ENCODE assay signal across 9 cellular contexts in genomic region chr12:115341442-115341841, GRCh38.
A peak's percentile ranks its signal among the peaks of the same experiment; 100 is the strongest.
DNase-seq lines count a peak whose midpoint lies in the region; ATAC-seq and TF ChIP-seq lines count a peak whose summit lies in the region.
"Had no signal": no experiment of that assay in that cellular context is flagged by ENCODE, and none has a peak within 500 bp of the region (broad histone marks: within the 10 kb centered on the region; RNA-seq: fewer than 3 reads in every experiment).

No MANE protein-coding gene starts in this region.

- no peaks in the 10 kb centered on the region for H3K4me1 Mint-ChIP-seq in activated CD8-positive, alpha-beta memory T cell treated with anti-CD3 and anti-CD28 coated beads, Interleukin-2, amount 10 ng/mL, durations not matched to agents 7 days and 5 days
- H3K4me1 Mint-ChIP-seq in naive thymus-derived CD4-positive, alpha-beta T cell: no peaks in the 10 kb centered on the region
- H3K4me1 Mint-ChIP-seq: activated naive CD4-positive, alpha-beta T cell treated with anti-CD3 and anti-CD28 coated beads, Interleukin-2, amount 10 ng/mL, durations not matched to agents 7 days and 5 days had no signal

- H3K4me3 ChIP-seq in foreskin fibroblast (ENCODE audit: low read depth in 1 of 2, low read length in 2 of 2): no peak overlapping the region
- no peak overlapping the region for H3K4me3 ChIP-seq in naive thymus-derived CD4-positive, alpha-beta T cell (ENCODE audit: low read length)

- no peaks in the 10 kb centered on the region for H3K36me3 Mint-ChIP-seq in activated CD8-positive, alpha-beta memory T cell treated with anti-CD3 and anti-CD28 coated beads, Interleukin-2, amount 10 ng/mL, durations not matched to agents 7 days and 5 days
- H3K36me3 Mint-ChIP-seq in naive thymus-derived CD4-positive, alpha-beta T cell: no peaks in the 10 kb centered on the region
- H3K36me3 Mint-ChIP-seq: activated naive CD4-positive, alpha-beta T cell treated with anti-CD3 and anti-CD28 coated beads, Interleukin-2, amount 10 ng/mL, durations not matched to agents 7 days and 5 days had no signal

- TF ChIP-seq CTCF in foreskin fibroblast (IDR thresholded peaks at IDR 0.05; ENCODE audit: low read depth, low read length): no peak

- no peaks in the 10 kb centered on the region for H3K36me3 ChIP-seq in naive thymus-derived CD4-positive, alpha-beta T cell (ENCODE audit: control insufficient read depth in 2 of 3, insufficient read depth in 3 of 3, low read length in 3 of 3)

- H3K4me1 ChIP-seq in naive thymus-derived CD4-positive, alpha-beta T cell (ENCODE audit: control insufficient read depth in 2 of 2, insufficient read depth in 2 of 2, low read length in 2 of 2): no peaks in the 10 kb centered on the region

- DNase-seq in GM04504 (ENCODE audit: low read depth) (peak; percentile 97), RKO (ENCODE audit: low spot score) (peak; percentile 93), foreskin fibroblast (peak; percentile 100), renal cortical epithelial cell (ENCODE audit: low read depth) (peak; percentile 97)
- DNase-seq in activated CD8-positive, alpha-beta memory T cell treated with anti-CD3 and anti-CD28 coated beads, Interleukin-2, amount 10 ng/mL, durations not matched to agents 7 days and 5 days: no peak
- DNase-seq in naive thymus-derived CD4-positive, alpha-beta T cell: no peak
- DNase-seq: activated naive CD4-positive, alpha-beta T cell treated with anti-CD3 and anti-CD28 coated beads, Interleukin-2, amount 10 ng/mL, durations not matched to agents 7 days and 5 days had no signal

- H3K27ac Mint-ChIP-seq in activated CD8-positive, alpha-beta memory T cell treated with anti-CD3 and anti-CD28 coated beads, Interleukin-2, amount 10 ng/mL, durations not matched to agents 7 days and 5 days: no peak overlapping the region
- no peak overlapping the region for H3K27ac Mint-ChIP-seq in naive thymus-derived CD4-positive, alpha-beta T cell
- H3K27ac Mint-ChIP-seq: activated naive CD4-positive, alpha-beta T cell treated with anti-CD3 and anti-CD28 coated beads, Interleukin-2, amount 10 ng/mL, durations not matched to agents 7 days and 5 days had no signal

- H3K27ac ChIP-seq in naive thymus-derived CD4-positive, alpha-beta T cell (ENCODE audit: low read depth, low read length): no peak overlapping the region

- H3K27me3 Mint-ChIP-seq in activated CD8-positive, alpha-beta memory T cell treated with anti-CD3 and anti-CD28 coated beads, Interleukin-2, amount 10 ng/mL, durations not matched to agents 7 days and 5 days: no peaks in the 10 kb centered on the region
- no peaks in the 10 kb centered on the region for H3K27me3 Mint-ChIP-seq in naive thymus-derived CD4-positive, alpha-beta T cell
- H3K27me3 Mint-ChIP-seq: activated naive CD4-positive, alpha-beta T cell treated with anti-CD3 and anti-CD28 coated beads, Interleukin-2, amount 10 ng/mL, durations not matched to agents 7 days and 5 days had no signal

- no peaks in the 10 kb centered on the region for H3K27me3 ChIP-seq in naive thymus-derived CD4-positive, alpha-beta T cell (ENCODE audit: control insufficient read depth in 2 of 2, insufficient read depth in 2 of 2, low read length in 2 of 2)

- peaks cover 0 to 5% (median 0%) of the 10 kb centered on the region in 3 experiments for H3K9me3 ChIP-seq in naive thymus-derived CD4-positive, alpha-beta T cell (ENCODE audit: control insufficient read depth in 2 of 3, low read length in 3 of 3)

- CTCF ChIA-PET in activated CD8-positive, alpha-beta memory T cell treated with anti-CD3 and anti-CD28 coated beads, Interleukin-2, amount 10 ng/mL, durations not matched to agents 7 days and 5 days (lab: Charles Lee): no interaction called here
- CTCF ChIA-PET in naive thymus-derived CD4-positive, alpha-beta T cell (lab: Charles Lee): no interaction called here

- POLR2A ChIA-PET in naive thymus-derived CD4-positive, alpha-beta T cell (lab: Charles Lee): no interaction called here

- H3K9me3 Mint-ChIP-seq in activated CD8-positive, alpha-beta memory T cell treated with anti-CD3 and anti-CD28 coated beads, Interleukin-2, amount 10 ng/mL, durations not matched to agents 7 days and 5 days (ENCODE audit: low read depth): peaks cover 5% of the 10 kb centered on the region
- peaks cover 4 to 22% (median 11%) of the 10 kb centered on the region in 11 donors for H3K9me3 Mint-ChIP-seq in naive thymus-derived CD4-positive, alpha-beta T cell

- no peak for ATAC-seq in GM21717 (IDR thresholded peaks at IDR 0.05; ENCODE audit: unreplicated experiment)
- ATAC-seq in activated CD8-positive, alpha-beta memory T cell treated with anti-CD3 and anti-CD28 coated beads, Interleukin-2, amount 10 ng/mL, durations not matched to agents 7 days and 5 days: no peak
- ATAC-seq in GM19328 (IDR thresholded peaks at IDR 0.05; ENCODE audit: unreplicated experiment): no peak
- ATAC-seq in naive thymus-derived CD4-positive, alpha-beta T cell: no peak

- intact Hi-C loops in naive thymus-derived CD4-positive, alpha-beta T cell (cut with micrococcal nuclease): no loop called here

- H3K4me3 Mint-ChIP-seq in activated CD8-positive, alpha-beta memory T cell treated with anti-CD3 and anti-CD28 coated beads, Interleukin-2, amount 10 ng/mL, durations not matched to agents 7 days and 5 days: no peak overlapping the region
- H3K4me3 Mint-ChIP-seq in naive thymus-derived CD4-positive, alpha-beta T cell: no peak overlapping the region
- H3K4me3 Mint-ChIP-seq: activated naive CD4-positive, alpha-beta T cell treated with anti-CD3 and anti-CD28 coated beads, Interleukin-2, amount 10 ng/mL, durations not matched to agents 7 days and 5 days had no signal

Comparison
In these comparisons a context has a peak if more than half of its experiments do, and no peak if none do; other contexts are left out.
1. DNase-seq: peak in GM04504 (single experiment), RKO (single experiment), foreskin fibroblast (2 of 2) and renal cortical epithelial cell (single experiment); none in activated CD8-positive, alpha-beta memory T cell treated with anti-CD3 and anti-CD28 coated beads, Interleukin-2, amount 10 ng/mL, durations not matched to agents 7 days and 5 days (single experiment) and naive thymus-derived CD4-positive, alpha-beta T cell (0 of 9).